ENCODE assay signal across 8 cellular contexts in genomic region chr2:173598525-173598924, GRCh38.
"Had no signal": no experiment of that assay in that cellular context is flagged by ENCODE, and none has a peak within 500 bp of the region (broad histone marks: within the 10 kb centered on the region; RNA-seq: fewer than 3 reads in every experiment).

No MANE protein-coding gene starts in this region.

- DNase-seq: GDM1, GF-D8 had no signal

- ATAC-seq: GM12878 had no signal

- FAIRE-seq: G401.6, GM12878, GM12891, GM12892, GM18507, GM19239 had no signal

- H3K4me3 ChIP-seq: GM12878 had no signal
